Comparison of ENCODE assay signal across 11 cellular contexts in the genomic region with DNA sequence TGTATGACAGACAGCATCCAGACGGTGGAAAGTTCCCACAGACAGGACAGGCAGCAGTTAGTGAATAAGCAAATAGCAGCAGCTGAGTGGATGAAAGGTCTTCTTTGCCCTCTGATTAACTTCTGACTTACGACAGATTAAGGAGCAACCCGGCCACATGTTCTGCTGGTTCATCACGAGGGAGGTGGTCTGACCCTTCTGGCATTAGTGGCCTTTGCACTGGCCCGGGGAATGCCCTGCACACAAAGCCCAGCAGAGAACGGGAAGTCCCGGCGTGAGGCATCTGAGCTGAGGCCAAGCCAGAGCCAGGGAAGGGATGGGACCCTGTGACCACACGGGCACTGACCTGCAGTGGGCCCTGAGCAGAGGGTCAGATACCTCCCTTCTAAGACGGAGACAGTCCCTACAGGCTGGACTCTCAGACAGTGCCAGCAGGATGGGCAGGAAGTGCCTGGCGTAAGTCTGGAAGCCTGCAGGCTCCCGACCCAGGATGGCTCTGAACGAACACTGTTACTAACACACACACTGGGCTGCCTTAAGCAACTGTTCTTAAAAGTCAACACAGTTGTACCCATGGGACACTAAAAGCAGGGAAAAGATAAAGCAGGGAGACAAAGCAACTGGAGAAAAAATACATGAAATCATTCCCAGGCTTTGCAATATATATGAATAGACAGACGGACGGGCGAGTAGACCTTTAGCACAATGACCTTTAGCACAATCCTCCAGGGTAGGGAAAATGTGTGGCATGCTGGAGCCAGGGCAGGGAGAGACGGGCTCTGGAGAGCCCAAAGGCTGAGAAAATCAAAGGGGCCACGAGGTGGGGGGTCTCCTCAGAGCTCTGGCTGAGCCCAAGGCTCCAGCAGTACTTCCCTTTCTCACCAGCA. TPM values are rescaled to one million over a fixed set of nuclear protein-coding genes. Genes with fewer than 3 reads are reported as not detected.
DNase-seq lines count a peak whose midpoint lies in the region; ATAC-seq and TF ChIP-seq lines count a peak whose summit lies in the region.
"Had no signal": no experiment of that assay in that cellular context is flagged by ENCODE, and none has a peak within 500 bp of the region (broad histone marks: within the 10 kb centered on the region; RNA-seq: fewer than 3 reads in every experiment).

No MANE protein-coding gene starts in this region.

- peaks cover 7% of the 10 kb centered on the region for H3K4me1 ChIP-seq in colonic mucosa
- peaks cover 4 to 31% of the 10 kb centered on the region in 2 donors for H3K4me1 ChIP-seq in thoracic aorta (ENCODE audit: control insufficient read depth in 1 of 2, low read depth in 2 of 2)

- H3K4me3 Mint-ChIP-seq in activated T-cell treated with anti-CD3 and anti-CD28 coated beads, Interleukin-2, amount 50 U/mL, for 24 hours, result no peak overlapping the region
- H3K4me3 Mint-ChIP-seq in memory B cell, result no peak overlapping the region

- H3K9me3 ChIP-seq in colonic mucosa (no peaks in the 10 kb centered on the region), thoracic aorta (no peaks in the 10 kb centered on the region)

- H3K36me3 ChIP-seq in colonic mucosa (no peaks in the 10 kb centered on the region), thoracic aorta (peaks cover 9% of the 10 kb centered on the region)

- DNase-seq in activated T-cell treated with anti-CD3 and anti-CD28 coated beads, Interleukin-2, amount 50 U/mL, for 24 hours, result no peak
- no peak for DNase-seq in activated T-cell treated with anti-CD3 and anti-CD28 coated beads, Interleukin-2, amount 50 U/mL, for 48 hours
- DNase-seq in colonic mucosa (peak; percentile 40), memory B cell (ENCODE audit: low spot score in 2 of 2) (no peak), thoracic aorta (ENCODE audit: low spot score) (no peak), COLO668 (lab: John Stamatoyannopoulos, UW; ENCODE audit: unreplicated experiment) (no peak), erythroblast (lab: John Stamatoyannopoulos, UW) (no peak)
- DNase-seq: KBM-7, NCI-H2029, T-helper 9 cell had no signal

- H3K9me3 Mint-ChIP-seq in activated T-cell treated with anti-CD3 and anti-CD28 coated beads, Interleukin-2, amount 50 U/mL, for 24 hours, result no peaks in the 10 kb centered on the region
- H3K9me3 Mint-ChIP-seq in memory B cell, result no peaks in the 10 kb centered on the region

- peaks cover 89% of the 10 kb centered on the region for H3K36me3 Mint-ChIP-seq in activated T-cell treated with anti-CD3 and anti-CD28 coated beads, Interleukin-2, amount 50 U/mL, for 24 hours (ENCODE audit: low read depth)
- H3K36me3 Mint-ChIP-seq in memory B cell, result peaks cover 6% of the 10 kb centered on the region

- H3K27ac ChIP-seq in colonic mucosa, result peak overlapping the region; percentile 36
- H3K27ac ChIP-seq in thoracic aorta, result peak overlapping the region; percentile 3 to 41

- no peak for TF ChIP-seq POLR2A in erythroblast (IDR thresholded peaks at IDR 0.05; ENCODE audit: low read length)

- peaks cover 89% of the 10 kb centered on the region for H3K4me1 Mint-ChIP-seq in activated T-cell treated with anti-CD3 and anti-CD28 coated beads, Interleukin-2, amount 50 U/mL, for 24 hours (ENCODE audit: low read depth)
- H3K4me1 Mint-ChIP-seq in memory B cell, result peaks cover 20% of the 10 kb centered on the region

- TF ChIP-seq CTCF in colonic mucosa (IDR thresholded peaks at IDR 0.05) (no peak), thoracic aorta (IDR thresholded peaks at IDR 0.05) (no peak)

- H3K4me3 ChIP-seq in colonic mucosa (no peak overlapping the region), thoracic aorta (no peak overlapping the region)

- H3K27me3 ChIP-seq in colonic mucosa (no peaks in the 10 kb centered on the region), thoracic aorta (replicated peaks; ENCODE audit: insufficient read depth) (no peaks in the 10 kb centered on the region)

- peak overlapping the region; percentile 84 for H3K27ac Mint-ChIP-seq in activated T-cell treated with anti-CD3 and anti-CD28 coated beads, Interleukin-2, amount 50 U/mL, for 24 hours
- peak overlapping the region; percentile 64 for H3K27ac Mint-ChIP-seq in memory B cell

- intact Hi-C loops in colonic mucosa (cut with DNase I), result no loop called here

- H3K27me3 Mint-ChIP-seq in activated T-cell treated with anti-CD3 and anti-CD28 coated beads, Interleukin-2, amount 50 U/mL, for 24 hours, result no peaks in the 10 kb centered on the region
- no peaks in the 10 kb centered on the region for H3K27me3 Mint-ChIP-seq in memory B cell

- ATAC-seq in memory B cell (ENCODE audit: low read depth) (no peak), thoracic aorta (ENCODE audit: insufficient number of reproducible peaks, low FRiP score, low read depth) (no peak), HG03469 (IDR thresholded peaks at IDR 0.05; ENCODE audit: unreplicated experiment) (no peak)

- H3K9ac ChIP-seq in colonic mucosa (ENCODE audit: low read depth in 2 of 2, low read length in 2 of 2), result peak overlapping the region in 1 of 2 donors; percentile 30

RNA-seq across cellular contexts. Expression of a gene that starts 6.3 kb away (rescaled TPM):
- total RNA-seq in colonic mucosa, result 10 to 100 TPM; 15.2 to 15.3 TPM
- total RNA-seq in thoracic aorta, result 10 to 100 TPM; 36.1 to 46.4 TPM

RNA-seq across cellular contexts. Expression of a gene that starts 43.5 kb away (rescaled TPM):
- total RNA-seq in colonic mucosa, result 1 to 10 TPM; 2.8 to 3.4 TPM
- 10 to 100 TPM; 21.4 to 56.2 TPM for total RNA-seq in thoracic aorta

Comparison
In these comparisons a context has a peak if more than half of its experiments do, and no peak if none do; other contexts are left out.
1. RNA of a gene that starts 43.5 kb away (total RNA-seq): 21.4 to 56.2 TPM in thoracic aorta; 2.8 to 3.4 TPM in colonic mucosa; every median in the first group is over 4 times any median in the second.